32 cellular contexts compared by ENCODE assay signal in the genomic region with DNA sequence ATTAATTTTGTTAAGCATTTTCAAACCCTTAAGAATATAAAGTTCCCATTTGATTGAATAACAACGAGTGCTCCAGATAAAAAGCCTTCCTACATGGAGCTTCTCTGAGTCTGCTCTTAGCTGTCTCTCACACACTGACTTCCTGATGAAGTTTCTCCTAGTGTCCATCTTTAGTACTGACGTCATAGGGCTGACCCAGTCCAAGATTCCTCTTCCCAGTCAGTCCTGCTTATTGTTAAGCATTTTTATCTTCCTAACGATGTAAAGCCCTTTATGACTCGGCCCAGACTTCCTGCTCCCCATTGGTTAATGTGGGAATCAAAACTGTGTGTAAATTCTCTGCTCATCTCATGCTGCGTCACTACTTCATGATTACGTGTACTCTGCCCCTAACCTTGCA.
A peak's percentile ranks its signal among the peaks of the same experiment; 100 is the strongest.
DNase-seq lines count a peak whose midpoint lies in the region; ATAC-seq and TF ChIP-seq lines count a peak whose summit lies in the region.
"Had no signal": no experiment of that assay in that cellular context is flagged by ENCODE, and none has a peak within 500 bp of the region (broad histone marks: within the 10 kb centered on the region; RNA-seq: fewer than 3 reads in every experiment).

No MANE protein-coding gene starts in this region.

- no peak overlapping the region for H3K14ac ChIP-seq in neuronal stem cell (ENCODE audit: low read length)

- H2AK5ac ChIP-seq in neuronal stem cell (ENCODE audit: low read depth, low read length): no peak overlapping the region

- peak overlapping the region; percentile 33 for H2AFZ ChIP-seq in neuronal stem cell (ENCODE audit: low read length)

- H3K36me3 ChIP-seq in neuronal stem cell (replicated peaks in 1 of 2; ENCODE audit: control insufficient read depth in 2 of 2, insufficient read depth in 2 of 2, low read length in 2 of 2): no peaks in the 10 kb centered on the region
- H3K36me3 ChIP-seq: ascending aorta had no signal

- peaks cover 0 to 2% of the 10 kb centered on the region in 2 donors for H3K9me3 ChIP-seq in neuronal stem cell (replicated peaks in 1 of 2; ENCODE audit: control insufficient read depth in 2 of 2, insufficient read depth in 1 of 2, low read depth in 1 of 2, low read length in 2 of 2)
- H3K9me3 ChIP-seq: ascending aorta had no signal

- no peak overlapping the region for H2BK15ac ChIP-seq in neuronal stem cell (ENCODE audit: low read length)

- H2BK120ac ChIP-seq in neuronal stem cell (ENCODE audit: low read depth, low read length): no peak overlapping the region

- no peaks in the 10 kb centered on the region for H3K4me1 ChIP-seq in neuronal stem cell (ENCODE audit: control insufficient read depth in 2 of 2, insufficient read depth in 1 of 2, low read depth in 1 of 2, low read length in 2 of 2)
- H3K4me1 ChIP-seq: ascending aorta had no signal

- H3K36me3 Mint-ChIP-seq in endothelial cell (ENCODE audit: low read depth, unreplicated experiment): no peaks in the 10 kb centered on the region
- H3K36me3 Mint-ChIP-seq: activated naive CD4-positive, alpha-beta T cell treated with anti-CD3 and anti-CD28 coated beads, Interleukin-2, amount 50 U/mL, for 72 hours; CD8-positive, alpha-beta T cell; naive thymus-derived CD8-positive, alpha-beta T cell had no signal

- no peaks in the 10 kb centered on the region for H3K27me3 ChIP-seq in neuronal stem cell (ENCODE audit: control insufficient read depth in 3 of 3, insufficient read depth in 3 of 3, low read depth in 1 of 3, low read length in 3 of 3)
- H3K27me3 ChIP-seq: ascending aorta had no signal

- H4K91ac ChIP-seq in neuronal stem cell (ENCODE audit: low read depth, low read length, poor library complexity): no peak overlapping the region

- no peaks in the 10 kb centered on the region for H3K79me1 ChIP-seq in neuronal stem cell (ENCODE audit: low read depth, low read length)

- H3K9ac ChIP-seq in neuronal stem cell (ENCODE audit: low read depth, low read length, poor library complexity): no peak overlapping the region

- peak; percentile 51 for TF ChIP-seq CTCF in endothelial cell (IDR thresholded peaks at IDR 0.05; ENCODE audit: unreplicated experiment)

- peak; percentile 22 for DNase-seq in DMS53 (lab: John Stamatoyannopoulos, UW)
- no peak for DNase-seq in DMS53 treated with DMSO at 0.1 percent for 48 hours (lab: John Stamatoyannopoulos, UW; ENCODE audit: unreplicated experiment)
- DNase-seq in NCI-H226: peak; percentile 11
- DNase-seq in endothelial cell (ENCODE audit: low spot score): no peak
- no peak for DNase-seq in neuronal stem cell (ENCODE audit: low spot score)
- DNase-seq in GDM1 (lab: John Stamatoyannopoulos, UW): no peak
- DNase-seq in HuH-7.5 (ENCODE audit: low spot score): no peak
- DNase-seq: activated CD4-positive, alpha-beta memory T cell treated with anti-CD3 and anti-CD28 coated beads, Interleukin-2, amount 10 ng/mL, durations not matched to agents 7 days and 5 days; AML-193; caudate nucleus; CD8-positive, alpha-beta T cell; DMS 273 treated with DMSO at 0.1 percent for 48 hours; head of caudate nucleus; kidney; naive thymus-derived CD8-positive, alpha-beta T cell; NCI-H1092 treated with DMSO at 0.1 percent for 48 hours; NCI-H187; NCI-H2171; NCI-H524 treated with DMSO at 0.1 percent for 48 hours; NK-92 treated with Interleukin-12 subunit alpha and Interleukin-12 subunit beta, amount 100 ng/mL, for 24 hours; SHP77; small intestine; stimulated activated CD4-positive, alpha-beta T cell treated with anti-CD3 and anti-CD28 coated beads, Interleukin-1b, Interleukin-23, amount 100 ng/mL, for 48 hours; stimulated activated CD8-positive, alpha-beta memory T cell treated with anti-CD3 and anti-CD28 coated beads, Interleukin-4, amount 100 ng/mL, for 48 hours; stimulated activated naive CD8-positive, alpha-beta T cell treated with anti-CD3 and anti-CD28 coated beads, Interleukin-15, amount 100 ng/mL, for 72 hours; SW 1271 had no signal

- no peak overlapping the region for H3K18ac ChIP-seq in neuronal stem cell (ENCODE audit: low read length)

- ATAC-seq in HG02610 (IDR thresholded peaks at IDR 0.05; ENCODE audit: unreplicated experiment): no peak
- ATAC-seq: activated CD4-positive, CD25-positive, alpha-beta regulatory T cell treated with anti-CD3 and anti-CD28 coated beads, Interleukin-2, amount 50 U/mL, for 24 hours; activated naive CD4-positive, alpha-beta T cell treated with anti-CD3 and anti-CD28 coated beads, Interleukin-2, amount 50 U/mL, for 72 hours; CD8-positive, alpha-beta T cell; naive thymus-derived CD8-positive, alpha-beta T cell; stimulated activated naive CD8-positive, alpha-beta T cell treated with anti-CD3 and anti-CD28 coated beads, Interleukin-15, amount 100 ng/mL, for 72 hours had no signal

- WGBS in neuronal stem cell (ENCODE audit: extremely low coverage in 2 of 2, insufficient read length in 2 of 2, insufficient replicate concordance in 1 of 2), 2 donors: no CpG with 5 or more reads among the region's 6 CpGs

- H3K4me3 ChIP-seq in neuronal stem cell (ENCODE audit: low read length in 2 of 2): no peak overlapping the region
- H3K4me3 ChIP-seq: ascending aorta had no signal

- no peak overlapping the region for H3K27ac ChIP-seq in neuronal stem cell (replicated peaks; ENCODE audit: low read length)
- H3K27ac ChIP-seq: 22Rv1, ascending aorta had no signal

- no peak overlapping the region for H2BK12ac ChIP-seq in neuronal stem cell (ENCODE audit: low read length)

- no peaks in the 10 kb centered on the region for H3K9me3 Mint-ChIP-seq in endothelial cell (ENCODE audit: unreplicated experiment)
- H3K9me3 Mint-ChIP-seq: activated CD4-positive, alpha-beta memory T cell treated with anti-CD3 and anti-CD28 coated beads, Interleukin-2, amount 10 ng/mL, durations not matched to agents 7 days and 5 days; CD8-positive, alpha-beta T cell; dendritic cell treated with granulocyte-macrophage colony-stimulating factor and Interleukin-4, amounts not matched to agents 40 ng/mL and 50 ng/mL, for 4 days; naive thymus-derived CD8-positive, alpha-beta T cell; stimulated activated naive CD8-positive, alpha-beta T cell treated with anti-CD3 and anti-CD28 coated beads, Interleukin-15, amount 100 ng/mL, for 72 hours had no signal

- H3K27me3 Mint-ChIP-seq in endothelial cell (ENCODE audit: unreplicated experiment): no peaks in the 10 kb centered on the region
- H3K27me3 Mint-ChIP-seq: activated CD4-positive, alpha-beta memory T cell treated with anti-CD3 and anti-CD28 coated beads, Interleukin-2, amount 10 ng/mL, durations not matched to agents 7 days and 5 days; dendritic cell treated with granulocyte-macrophage colony-stimulating factor and Interleukin-4, amounts not matched to agents 40 ng/mL and 50 ng/mL, for 4 days; stimulated activated naive CD8-positive, alpha-beta T cell treated with anti-CD3 and anti-CD28 coated beads, Interleukin-15, amount 100 ng/mL, for 72 hours had no signal

- no peak overlapping the region for H2BK5ac ChIP-seq in neuronal stem cell (ENCODE audit: low read length)

- H3K4me1 Mint-ChIP-seq in endothelial cell (ENCODE audit: unreplicated experiment): no peaks in the 10 kb centered on the region
- H3K4me1 Mint-ChIP-seq: activated CD4-positive, alpha-beta memory T cell treated with anti-CD3 and anti-CD28 coated beads, Interleukin-2, amount 10 ng/mL, durations not matched to agents 7 days and 5 days; naive thymus-derived CD8-positive, alpha-beta T cell; stimulated activated naive CD8-positive, alpha-beta T cell treated with anti-CD3 and anti-CD28 coated beads, Interleukin-15, amount 100 ng/mL, for 72 hours had no signal

- H3K4ac ChIP-seq in neuronal stem cell (ENCODE audit: low read length): no peak overlapping the region

- H3K4me2 ChIP-seq in neuronal stem cell (ENCODE audit: insufficient read depth, low read length, poor library complexity, severe bottlenecking): no peak overlapping the region

- H3K27ac Mint-ChIP-seq in endothelial cell (ENCODE audit: unreplicated experiment): no peak overlapping the region
- H3K27ac Mint-ChIP-seq: activated CD4-positive, alpha-beta memory T cell treated with anti-CD3 and anti-CD28 coated beads, Interleukin-2, amount 10 ng/mL, durations not matched to agents 7 days and 5 days; activated naive CD4-positive, alpha-beta T cell treated with anti-CD3 and anti-CD28 coated beads, Interleukin-2, amount 50 U/mL, for 72 hours; CD8-positive, alpha-beta T cell; dendritic cell treated with granulocyte-macrophage colony-stimulating factor and Interleukin-4, amounts not matched to agents 40 ng/mL and 50 ng/mL, for 4 days; naive thymus-derived CD8-positive, alpha-beta T cell; stimulated activated naive CD8-positive, alpha-beta T cell treated with anti-CD3 and anti-CD28 coated beads, Interleukin-15, amount 100 ng/mL, for 72 hours had no signal

- no peak overlapping the region for H4K8ac ChIP-seq in neuronal stem cell (ENCODE audit: low read depth, low read length)

- no peak overlapping the region for H3K4me3 Mint-ChIP-seq in endothelial cell (ENCODE audit: unreplicated experiment)
- H3K4me3 Mint-ChIP-seq: activated CD4-positive, alpha-beta memory T cell treated with anti-CD3 and anti-CD28 coated beads, Interleukin-2, amount 10 ng/mL, durations not matched to agents 7 days and 5 days; CD8-positive, alpha-beta T cell; dendritic cell treated with granulocyte-macrophage colony-stimulating factor and Interleukin-4, amounts not matched to agents 40 ng/mL and 50 ng/mL, for 4 days; naive thymus-derived CD8-positive, alpha-beta T cell; stimulated activated naive CD8-positive, alpha-beta T cell treated with anti-CD3 and anti-CD28 coated beads, Interleukin-15, amount 100 ng/mL, for 72 hours had no signal

- no peak overlapping the region for H3K23ac ChIP-seq in neuronal stem cell (ENCODE audit: low read depth, low read length, poor library complexity)

Comparison
In these comparisons a context has a peak if more than half of its experiments do, and no peak if none do; other contexts are left out.
1. DNase-seq: peak in DMS53 (single experiment) and NCI-H226 (single experiment); none in DMS53 treated with DMSO at 0.1 percent for 48 hours (single experiment), endothelial cell (single experiment), neuronal stem cell (single experiment), GDM1 (single experiment) and HuH-7.5 (single experiment).